ENCODE assay signal across 8 cellular contexts in genomic region chr2:36780231-36780808, GRCh38.
DNase-seq lines count a peak whose midpoint lies in the region; ATAC-seq and TF ChIP-seq lines count a peak whose summit lies in the region.

No MANE protein-coding gene starts in this region.

- ATAC-seq in stimulated activated memory B cell treated with anti-CD40 and anti-IgM and Interleukin-4, amounts not matched to agents 10 μg/mL and 1 μg/mL and 100 μg/mL, for 72 hours: no peak
- no peak for ATAC-seq in GM19452 (IDR thresholded peaks at IDR 0.05; ENCODE audit: unreplicated experiment)

- H3K27ac Mint-ChIP-seq in stimulated activated memory B cell treated with anti-CD40 and anti-IgM and Interleukin-4, amounts not matched to agents 10 μg/mL and 1 μg/mL and 100 μg/mL, for 72 hours: no peak overlapping the region

- H3K36me3 ChIP-seq in liver (ENCODE audit: control insufficient read depth in 4 of 4, insufficient read depth in 3 of 4, low read depth in 1 of 4, low read length in 3 of 4): no peaks in the 10 kb centered on the region

- H3K9ac ChIP-seq in liver (ENCODE audit: low read depth in 1 of 2, low read length in 2 of 2): no peak overlapping the region

- no peaks in the 10 kb centered on the region for H3K9me3 ChIP-seq in liver (ENCODE audit: control insufficient read depth in 4 of 4, low read length in 3 of 4)

- no peaks in the 10 kb centered on the region for H3K36me3 Mint-ChIP-seq in stimulated activated memory B cell treated with anti-CD40 and anti-IgM and Interleukin-4, amounts not matched to agents 10 μg/mL and 1 μg/mL and 100 μg/mL, for 72 hours

- H3K27ac ChIP-seq in HL-60 (replicated peaks) (no peak overlapping the region), liver (ENCODE audit: low read depth in 1 of 2, low read length in 2 of 2) (no peak overlapping the region)

- H3K9me3 Mint-ChIP-seq in stimulated activated memory B cell treated with anti-CD40 and anti-IgM and Interleukin-4, amounts not matched to agents 10 μg/mL and 1 μg/mL and 100 μg/mL, for 72 hours: no peaks in the 10 kb centered on the region

- DNase-seq in AG08395 (ENCODE audit: low spot score) (peak; percentile 82), HL-60 (ENCODE audit: low read depth in 1 of 2, low spot score in 1 of 2) (peak; percentile 29), NOMO-1 treated with dmso at 0.1 percent for 144 hours (lab: John Stamatoyannopoulos, UW; ENCODE audit: unreplicated experiment) (peak; percentile 5), cerebellar cortex (ENCODE audit: low spot score) (peak; percentile 70)

- no peak overlapping the region for H3K4me3 ChIP-seq in HL-60 (replicated peaks; ENCODE audit: insufficient read depth, low read length)
- no peak overlapping the region for H3K4me3 ChIP-seq in liver (ENCODE audit: low read depth in 1 of 3, low read length in 3 of 3)

- TF ChIP-seq CTCF in GM12801 (IDR thresholded peaks at IDR 0.05; ENCODE audit: extremely low read depth, insufficient read length) (peak; percentile 14), HL-60 (IDR thresholded peaks at IDR 0.05; ENCODE audit: insufficient read depth, low read length) (peak; percentile 72), liver (IDR thresholded peaks at IDR 0.05; ENCODE audit: low read depth, low read length, missing input control) (peak; percentile 84)

- H3K27me3 Mint-ChIP-seq in stimulated activated memory B cell treated with anti-CD40 and anti-IgM and Interleukin-4, amounts not matched to agents 10 μg/mL and 1 μg/mL and 100 μg/mL, for 72 hours: peaks cover 17% of the 10 kb centered on the region

- no peaks in the 10 kb centered on the region for H3K4me1 Mint-ChIP-seq in stimulated activated memory B cell treated with anti-CD40 and anti-IgM and Interleukin-4, amounts not matched to agents 10 μg/mL and 1 μg/mL and 100 μg/mL, for 72 hours

- no peaks in the 10 kb centered on the region for H3K4me1 ChIP-seq in liver (ENCODE audit: control insufficient read depth in 4 of 4, insufficient read depth in 4 of 4, low read length in 3 of 4)

- no peak overlapping the region for H3K4me3 Mint-ChIP-seq in stimulated activated memory B cell treated with anti-CD40 and anti-IgM and Interleukin-4, amounts not matched to agents 10 μg/mL and 1 μg/mL and 100 μg/mL, for 72 hours

- 2% methylated on average over 4 of the region's 4 CpGs for WGBS in liver

- H3K27me3 ChIP-seq in HL-60 (ENCODE audit: insufficient read depth, poor library complexity, severe bottlenecking): no peaks in the 10 kb centered on the region
- H3K27me3 ChIP-seq in liver (ENCODE audit: control insufficient read depth in 4 of 4, insufficient read depth in 4 of 4, low read length in 3 of 4): no peaks in the 10 kb centered on the region

- TF ChIP-seq RAD21 in liver (IDR thresholded peaks at IDR 0.05): peak; percentile 87 to 93

TF ChIP-seq in liver, 16 proteins besides CTCF, POLR2A, EP300 and RAD21:
- TF ChIP-seq EGR1 (IDR thresholded peaks at IDR 0.05; ENCODE audit: low read depth in 2 of 2) (no peak), REST (IDR thresholded peaks at IDR 0.05) (no peak), NR2F2 (IDR thresholded peaks at IDR 0.05) (no peak), GABPA (IDR thresholded peaks at IDR 0.05 in 1 of 2, conservative IDR thresholded peaks at IDR 0.05 in 1 of 2) (no peak), ZBTB33 (IDR thresholded peaks at IDR 0.05) (no peak), SP1 (IDR thresholded peaks at IDR 0.05) (no peak), ATF3 (IDR thresholded peaks at IDR 0.05) (no peak), MAX (IDR thresholded peaks at IDR 0.05) (no peak)

Comparison
In these comparisons a context has a peak if more than half of its experiments do, and no peak if none do; other contexts are left out.
1. DNase-seq: peak in every context shown above with its lines; median percentile 82 in AG08395; 70 in cerebellar cortex; 29 in HL-60; 5 in NOMO-1 treated with dmso at 0.1 percent for 144 hours.
2. CTCF ChIP-seq: peak in every context shown above with its lines; median percentile 84 in liver; 72 in HL-60; 14 in GM12801.